In the genomic region with DNA sequence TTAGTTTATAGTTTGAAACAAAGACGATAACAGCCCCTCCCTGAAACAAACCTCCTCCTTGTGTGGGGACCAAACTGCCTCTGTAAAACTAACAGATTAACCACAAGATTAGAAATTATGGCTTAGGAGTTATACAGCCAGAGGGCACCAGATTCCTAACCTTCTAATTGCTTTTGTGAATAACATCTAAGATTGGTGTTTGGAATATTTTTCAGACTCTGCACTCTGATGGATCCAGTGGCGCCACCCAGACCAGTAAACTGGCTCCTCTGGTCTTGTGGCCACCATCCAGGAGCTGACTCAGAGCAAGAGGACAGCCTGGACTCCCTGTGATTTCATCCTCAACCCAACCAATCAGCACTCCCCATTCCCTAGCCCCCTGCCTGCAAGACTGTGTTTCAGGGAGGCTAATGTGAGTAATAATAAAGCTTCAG, we compare ENCODE assay signal across 11 cellular contexts. TPM values are rescaled to one million over a fixed set of nuclear protein-coding genes. Genes with fewer than 3 reads are reported as not detected.
DNase-seq lines count a peak whose midpoint lies in the region; ATAC-seq and TF ChIP-seq lines count a peak whose summit lies in the region.
"Had no signal": no experiment of that assay in that cellular context is flagged by ENCODE, and none has a peak within 500 bp of the region (broad histone marks: within the 10 kb centered on the region; RNA-seq: fewer than 3 reads in every experiment).

No MANE protein-coding gene starts in this region.

- H3K4me1 ChIP-seq in OCI-LY3 (ENCODE audit: low read length) (peaks cover 12% of the 10 kb centered on the region), gastroesophageal sphincter (peaks cover 0 to 12% (median 4%) of the 10 kb centered on the region in 3 donors)

- H3K9me3 ChIP-seq in OCI-LY3 (ENCODE audit: insufficient read depth, low read length) = no peaks in the 10 kb centered on the region
- H3K9me3 ChIP-seq in gastroesophageal sphincter = no peaks in the 10 kb centered on the region

- no peak for ATAC-seq in gastroesophageal sphincter

- no peaks in the 10 kb centered on the region for H4K20me1 ChIP-seq in OCI-LY3 (ENCODE audit: insufficient read depth, low read length)

- no peak overlapping the region for H3K9ac ChIP-seq in OCI-LY3 (ENCODE audit: low read length)

- H3K27me3 ChIP-seq in OCI-LY3 (ENCODE audit: low read depth, low read length) (no peaks in the 10 kb centered on the region), gastroesophageal sphincter (no peaks in the 10 kb centered on the region)

- H3K36me3 ChIP-seq in OCI-LY3 (replicated peaks; ENCODE audit: low read depth, low read length) (no peaks in the 10 kb centered on the region), gastroesophageal sphincter (no peaks in the 10 kb centered on the region)

- no peaks in the 10 kb centered on the region for H3K79me2 ChIP-seq in OCI-LY3 (ENCODE audit: low read length)

- no peak overlapping the region for H3K4me2 ChIP-seq in OCI-LY3 (ENCODE audit: low read length)

- no peak for TF ChIP-seq POLR2A in gastroesophageal sphincter (IDR thresholded peaks at IDR 0.05)

- TF ChIP-seq CTCF in C4-2B (conservative IDR thresholded peaks at IDR 0.05) = peak; percentile 20; the same call in 1 of the 2 replicates
- TF ChIP-seq CTCF in OCI-LY3 (IDR thresholded peaks at IDR 0.05; ENCODE audit: low read depth, low read length) = 0 out of 2 replicates have a peak, but pooled peaks have one; percentile 13
- TF ChIP-seq CTCF in gastroesophageal sphincter (IDR thresholded peaks at IDR 0.05) = no peak

- TF ChIP-seq EP300 in gastroesophageal sphincter (IDR thresholded peaks at IDR 0.05) = no peak

- no peak overlapping the region for H2AFZ ChIP-seq in OCI-LY3 (ENCODE audit: low read depth, low read length)

- DNase-seq in middle frontal gyrus (ENCODE audit: extremely low spot score, low spot score) = peak; percentile 58
- no peak for DNase-seq in stimulated activated CD4-positive, alpha-beta T cell treated with anti-CD3 and anti-CD28 coated beads, Interleukin-4, amount 100 ng/mL, for 24 hours
- no peak for DNase-seq in AML-193 (lab: John Stamatoyannopoulos, UW)
- no peak for DNase-seq in activated naive CD4-positive, alpha-beta T cell treated with Interleukin-2 at 50 U/mL for 16 hours
- DNase-seq: CD4-positive, alpha-beta T cell; NCI-H1694 had no signal

- H3K4me3 ChIP-seq in OCI-LY3 (ENCODE audit: low read length) (no peak overlapping the region), gastroesophageal sphincter (no peak overlapping the region)
- H3K4me3 ChIP-seq: coronary artery had no signal

- 49 to 58% methylated on average over 2 of the region's 2 CpGs for WGBS in gastroesophageal sphincter (ENCODE audit: low coverage in 1 of 2), 2 donors

- H3K27ac ChIP-seq in C4-2B (peak overlapping the region; percentile 65), OCI-LY3 (ENCODE audit: low read length) (no peak overlapping the region), cingulate gyrus (ENCODE audit: low read depth, low read length) (peak overlapping the region; percentile 91), gastroesophageal sphincter (no peak overlapping the region)
- H3K27ac ChIP-seq: coronary artery had no signal

RNA-seq across cellular contexts. Expression of a gene that starts 58.3 kb away (rescaled TPM):
- total RNA-seq in gastroesophageal sphincter = 1 to 10 TPM in 2 of 4 donors, under 1 TPM in 1, not detected in 1; 0.35 to 5.4 (median 1.8) TPM
- total RNA-seq: CD4-positive, alpha-beta T cell had no signal

Comparison
In these comparisons a context has a peak if more than half of its experiments do, and no peak if none do; other contexts are left out.
1. H3K27ac ChIP-seq: peak in C4-2B (single experiment) and cingulate gyrus (single experiment); none in OCI-LY3 (single experiment) and gastroesophageal sphincter (0 of 4).
2. CTCF ChIP-seq: peak in C4-2B (single experiment) and OCI-LY3 (single experiment); none in gastroesophageal sphincter (0 of 4).